ENCODE assay signal across 25 cellular contexts in the genomic region with DNA sequence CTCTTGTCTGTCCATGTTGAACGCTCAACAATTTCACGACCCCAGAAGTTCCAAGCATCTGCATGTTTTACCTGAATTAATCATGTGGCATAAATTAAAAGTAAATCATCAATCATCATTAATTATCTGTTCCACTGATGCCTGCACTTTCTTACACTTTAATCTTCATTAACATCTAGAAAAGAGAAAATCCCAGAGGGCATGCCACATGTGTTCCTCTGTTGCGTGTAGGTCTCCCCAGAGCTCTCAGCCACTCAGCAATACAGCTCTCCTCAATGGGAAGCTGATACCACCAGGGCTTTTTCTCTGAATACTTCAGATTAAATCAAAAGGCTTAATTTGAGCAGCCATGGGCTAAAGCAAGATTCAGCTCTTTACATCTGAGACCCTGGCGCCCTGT.
"Had no signal": no experiment of that assay in that cellular context is flagged by ENCODE, and none has a peak within 500 bp of the region (broad histone marks: within the 10 kb centered on the region; RNA-seq: fewer than 3 reads in every experiment).

No MANE protein-coding gene starts in this region.

- ATAC-seq: naive thymus-derived CD8-positive, alpha-beta T cell; natural killer cell treated with Interleukin-12 subunit alpha and Interleukin-12 subunit beta and Interleukin-15 and Interleukin-18, amount 100 ng/mL, for 72 hours; pancreas; right cardiac atrium; right lobe of liver; stimulated activated effector memory CD8-positive, alpha-beta T cell treated with anti-CD3 and anti-CD28 coated beads, Interleukin-12 subunit alpha, Interleukin-12 subunit beta, amount 100 ng/mL, for 72 hours; stimulated activated naive CD8-positive, alpha-beta T cell treated with anti-CD3 and anti-CD28 coated beads, Interleukin-15, amount 100 ng/mL, for 72 hours; stimulated activated naive CD8-positive, alpha-beta T cell treated with anti-CD3 and anti-CD28 coated beads, Interleukin-15, Interleukin-2, amounts not matched to agents 100 U/mL and 50 U/mL, for 24 hours; upper lobe of right lung had no signal

- DNase-seq: naive thymus-derived CD8-positive, alpha-beta T cell; nephron progenitor cell; nucleus accumbens; pancreas; right cardiac atrium; right lobe of liver; sigmoid colon; small intestine; stimulated activated CD4-positive, alpha-beta T cell treated with anti-CD3 and anti-CD28 coated beads, Interleukin-15, amount 100 ng/mL, for 24 hours; stimulated activated CD4-positive, alpha-beta T cell treated with anti-CD3 and anti-CD28 coated beads, Interleukin-2, amount 100 ng/mL, for 24 hours; stimulated activated CD4-positive, alpha-beta T cell treated with anti-CD3 and anti-CD28 coated beads, Interleukin-2, amount 100 ng/mL, for 48 hours; stimulated activated CD4-positive, alpha-beta T cell treated with anti-CD3 and anti-CD28 coated beads, Interleukin-4, amount 100 ng/mL, for 24 hours; stimulated activated naive CD4-positive, alpha-beta T cell; stimulated activated naive CD8-positive, alpha-beta T cell treated with anti-CD3 and anti-CD28 coated beads, Interleukin-15, amount 100 ng/mL, for 72 hours; stimulated activated naive CD8-positive, alpha-beta T cell treated with anti-CD3 and anti-CD28 coated beads, Interleukin-15, Interleukin-2, amounts not matched to agents 100 U/mL and 50 U/mL, for 24 hours; substantia nigra; testis; tibial artery; transverse colon; upper lobe of right lung; uterus had no signal

- H3K4me1 Mint-ChIP-seq: naive thymus-derived CD8-positive, alpha-beta T cell; stimulated activated effector memory CD8-positive, alpha-beta T cell treated with anti-CD3 and anti-CD28 coated beads, Interleukin-12 subunit alpha, Interleukin-12 subunit beta, amount 100 ng/mL, for 72 hours; stimulated activated naive CD8-positive, alpha-beta T cell treated with anti-CD3 and anti-CD28 coated beads, Interleukin-15, amount 100 ng/mL, for 72 hours had no signal

- H3K36me3 Mint-ChIP-seq: naive thymus-derived CD8-positive, alpha-beta T cell; natural killer cell treated with Interleukin-12 subunit alpha and Interleukin-12 subunit beta and Interleukin-15 and Interleukin-18, amount 100 ng/mL, for 72 hours; stimulated activated effector memory CD8-positive, alpha-beta T cell treated with anti-CD3 and anti-CD28 coated beads, Interleukin-12 subunit alpha, Interleukin-12 subunit beta, amount 100 ng/mL, for 72 hours had no signal

- H3K4me3 Mint-ChIP-seq: naive thymus-derived CD8-positive, alpha-beta T cell; natural killer cell treated with Interleukin-12 subunit alpha and Interleukin-12 subunit beta and Interleukin-15 and Interleukin-18, amount 100 ng/mL, for 72 hours; nephron progenitor cell; neural crest cell; stimulated activated effector memory CD8-positive, alpha-beta T cell treated with anti-CD3 and anti-CD28 coated beads, Interleukin-12 subunit alpha, Interleukin-12 subunit beta, amount 100 ng/mL, for 72 hours; stimulated activated naive CD8-positive, alpha-beta T cell treated with anti-CD3 and anti-CD28 coated beads, Interleukin-15, amount 100 ng/mL, for 72 hours; type B pancreatic cell had no signal

- H3K27me3 Mint-ChIP-seq: natural killer cell treated with Interleukin-12 subunit alpha and Interleukin-12 subunit beta and Interleukin-15 and Interleukin-18, amount 100 ng/mL, for 72 hours; stimulated activated naive CD8-positive, alpha-beta T cell treated with anti-CD3 and anti-CD28 coated beads, Interleukin-15, amount 100 ng/mL, for 72 hours; type B pancreatic cell had no signal

- H3K27ac Mint-ChIP-seq: naive thymus-derived CD8-positive, alpha-beta T cell; natural killer cell treated with Interleukin-12 subunit alpha and Interleukin-12 subunit beta and Interleukin-15 and Interleukin-18, amount 100 ng/mL, for 72 hours; nephron progenitor cell; stimulated activated effector memory CD8-positive, alpha-beta T cell treated with anti-CD3 and anti-CD28 coated beads, Interleukin-12 subunit alpha, Interleukin-12 subunit beta, amount 100 ng/mL, for 72 hours; stimulated activated naive CD8-positive, alpha-beta T cell treated with anti-CD3 and anti-CD28 coated beads, Interleukin-15, amount 100 ng/mL, for 72 hours; type B pancreatic cell had no signal
